In the genomic region with DNA sequence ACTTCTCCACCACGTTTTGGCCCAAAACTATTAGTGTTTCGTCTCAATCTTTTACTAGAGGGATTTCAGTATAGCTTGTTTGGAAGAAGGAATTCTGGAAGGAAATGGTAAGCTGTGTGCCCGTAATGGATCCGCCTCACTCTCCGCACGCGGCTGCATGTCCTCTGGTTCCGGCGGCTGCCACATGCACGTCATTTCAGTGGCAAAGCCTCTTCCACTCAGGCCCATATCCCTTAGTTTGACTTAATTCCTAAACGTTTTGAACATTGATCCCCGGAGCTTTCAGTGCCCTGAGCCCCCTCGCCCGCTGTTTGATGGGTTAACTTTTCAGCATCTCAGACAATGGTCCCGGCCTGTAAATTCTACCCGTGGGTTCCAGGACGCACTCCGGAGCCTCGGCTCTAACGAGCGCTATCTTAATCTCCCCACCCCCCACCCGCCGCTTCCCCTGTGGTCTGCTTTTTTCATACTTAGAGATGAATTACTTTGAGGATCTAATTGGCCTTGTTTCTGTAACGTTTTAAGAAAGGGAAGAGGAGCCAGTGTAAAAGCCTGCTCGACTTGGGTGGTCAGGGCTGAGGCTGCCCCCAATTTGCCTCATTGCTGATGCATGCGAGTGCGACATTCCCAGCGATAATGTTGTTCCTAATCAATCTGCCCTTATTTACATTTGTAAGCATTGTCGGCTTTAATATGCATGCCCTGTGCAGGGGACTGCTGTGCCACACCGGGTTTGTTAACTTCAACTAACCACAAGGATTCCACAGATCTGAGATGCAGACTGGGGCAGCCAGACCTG, we compare ENCODE assay signal across 8 cellular contexts. TPM values are rescaled to one million over a fixed set of nuclear protein-coding genes. Genes with fewer than 3 reads are reported as not detected.
DNase-seq lines count a peak whose midpoint lies in the region; ATAC-seq and TF ChIP-seq lines count a peak whose summit lies in the region.

No MANE protein-coding gene starts in this region.

- H2AFZ ChIP-seq in OCI-LY3 (ENCODE audit: low read depth, low read length) = 0 out of 2 replicates have a peak overlapping the region, but pooled peaks have one; percentile 85
- no peak overlapping the region for H2AFZ ChIP-seq in neural cell (ENCODE audit: low read depth, low read length)

- H4K20me1 ChIP-seq in OCI-LY3 (ENCODE audit: insufficient read depth, low read length) (no peaks in the 10 kb centered on the region), neural cell (ENCODE audit: insufficient read depth) (peaks cover 9% of the 10 kb centered on the region)

- H3F3A ChIP-seq in neural cell (ENCODE audit: insufficient read depth, low read length, poor library complexity, severe bottlenecking) = peaks cover 6% of the 10 kb centered on the region

- 0 out of 2 replicates have a peak overlapping the region, but pooled peaks have one; percentile 70 for H3K27ac ChIP-seq in OCI-LY3 (ENCODE audit: low read length)
- H3K27ac ChIP-seq in ectodermal cell (ENCODE audit: insufficient read depth, low read depth, low read length, poor library complexity, severe bottlenecking) = peak overlapping the region; percentile 27
- no peak overlapping the region for H3K27ac ChIP-seq in neural cell (ENCODE audit: low read length)

- H3K79me2 ChIP-seq in OCI-LY3 (ENCODE audit: low read length) (peaks cover 17% of the 10 kb centered on the region), neural cell (replicated peaks; ENCODE audit: insufficient read depth, low read length) (peaks cover 53% of the 10 kb centered on the region)

- TF ChIP-seq RAD21 in neural cell (conservative IDR thresholded peaks at IDR 0.05) = no peak

- TF ChIP-seq CTCF in OCI-LY3 (IDR thresholded peaks at IDR 0.05; ENCODE audit: low read depth, low read length) (no peak), neural cell (IDR thresholded peaks at IDR 0.05; ENCODE audit: poor library complexity, severe bottlenecking) (no peak)

- no peaks in the 10 kb centered on the region for H3K9me2 ChIP-seq in neural cell (ENCODE audit: insufficient read depth, low read length)

- 0 to 1% methylated on average over 27 to 30 of the region's 30 CpGs for WGBS in ectodermal cell, 2 experiments

- H3K4me3 ChIP-seq in GM08714 (ENCODE audit: low read length) = peak overlapping the region; percentile 75; the same call in 1 of the 2 replicates
- peak overlapping the region; percentile 99 for H3K4me3 ChIP-seq in OCI-LY3 (ENCODE audit: low read length)
- peak overlapping the region; percentile 76 for H3K4me3 ChIP-seq in ectodermal cell (ENCODE audit: insufficient read depth, low read depth, low read length)
- peak overlapping the region; percentile 98 for H3K4me3 ChIP-seq in neural cell (ENCODE audit: low read length)

- no peak for ATAC-seq in GM18870 (IDR thresholded peaks at IDR 0.05; ENCODE audit: unreplicated experiment)
- no peak for ATAC-seq in activated CD4-positive, CD25-positive, alpha-beta regulatory T cell treated with anti-CD3 and anti-CD28 coated beads, Interleukin-2, amount 50 U/mL, for 24 hours

- H3K36me3 ChIP-seq in OCI-LY3 (replicated peaks; ENCODE audit: low read depth, low read length) (no peaks in the 10 kb centered on the region), ectodermal cell (ENCODE audit: control insufficient read depth, insufficient read depth, low read length) (no peaks in the 10 kb centered on the region), neural cell (ENCODE audit: insufficient read depth, low read length) (no peaks in the 10 kb centered on the region)

- no peak for TF ChIP-seq EP300 in neural cell (conservative IDR thresholded peaks at IDR 0.05; ENCODE audit: poor library complexity, severe bottlenecking)

- H3K4me1 ChIP-seq in OCI-LY3 (ENCODE audit: low read length) (peaks cover 13% of the 10 kb centered on the region), ectodermal cell (ENCODE audit: control insufficient read depth, insufficient read depth, low read length) (peaks cover 12% of the 10 kb centered on the region)

- DNase-seq in NCI-H2196 treated with DMSO at 0.1 percent for 48 hours (lab: John Stamatoyannopoulos, UW; ENCODE audit: unreplicated experiment) = no peak
- no peak for DNase-seq in NCI-H510A (lab: John Stamatoyannopoulos, UW)

- peak overlapping the region; percentile 100 for H3K4me2 ChIP-seq in OCI-LY3 (ENCODE audit: low read length)
- peak overlapping the region; percentile 89 for H3K4me2 ChIP-seq in neural cell (ENCODE audit: low read length)

- no peaks in the 10 kb centered on the region for H3K27me3 ChIP-seq in OCI-LY3 (ENCODE audit: low read depth, low read length)
- peaks cover 54% of the 10 kb centered on the region for H3K27me3 ChIP-seq in ectodermal cell (ENCODE audit: control insufficient read depth, insufficient read depth, low read length, poor library complexity, severe bottlenecking)
- peaks cover 23% of the 10 kb centered on the region for H3K27me3 ChIP-seq in neural cell (ENCODE audit: insufficient read depth, low read depth, low read length)

- H3K9me3 ChIP-seq in OCI-LY3 (ENCODE audit: insufficient read depth, low read length) = no peaks in the 10 kb centered on the region
- no peaks in the 10 kb centered on the region for H3K9me3 ChIP-seq in ectodermal cell (ENCODE audit: control insufficient read depth, low read length)
- no peaks in the 10 kb centered on the region for H3K9me3 ChIP-seq in neural cell (ENCODE audit: low read length)

- H3K9ac ChIP-seq in OCI-LY3 (ENCODE audit: low read length) (peak overlapping the region; percentile 99), neural cell (ENCODE audit: low read length) (peak overlapping the region; percentile 98)

TF ChIP-seq in neural cell, 6 proteins besides CTCF, POLR2A, EP300 and RAD21:
- TF ChIP-seq MXI1 (conservative IDR thresholded peaks at IDR 0.05; ENCODE audit: poor library complexity, severe bottlenecking) (no peak), TAF1 (IDR thresholded peaks at IDR 0.05; ENCODE audit: low read depth) (no peak), POLR2AphosphoS5 (IDR thresholded peaks at IDR 0.05) (no peak), SMC3 (conservative IDR thresholded peaks at IDR 0.05; ENCODE audit: poor library complexity) (no peak), EZH2 (IDR thresholded peaks at IDR 0.05; ENCODE audit: borderline replicate concordance, insufficient read depth, low read length, poor library complexity, severe bottlenecking) (no peak)

RNA-seq across cellular contexts. Expression of gene PTCH1, which starts 4.6 kb away (rescaled TPM):
- polyA plus RNA-seq in ectodermal cell (2013, experiment 1 of 4) = 31.0 TPM
- 26.1 TPM for polyA plus RNA-seq in ectodermal cell (2013, experiment 2 of 4)
- 27.9 TPM for polyA plus RNA-seq in ectodermal cell (2013, experiment 3 of 4)
- 24.2 TPM for polyA plus RNA-seq in ectodermal cell (2013, experiment 4 of 4)
- 15.6 and 20.0 TPM in 2 replicates for polyA plus RNA-seq in neural cell
- polyA minus RNA-seq in neural cell = 32.9 and 53.0 TPM in 2 replicates
